ENCODE assay signal across 9 cellular contexts in the genomic region with DNA sequence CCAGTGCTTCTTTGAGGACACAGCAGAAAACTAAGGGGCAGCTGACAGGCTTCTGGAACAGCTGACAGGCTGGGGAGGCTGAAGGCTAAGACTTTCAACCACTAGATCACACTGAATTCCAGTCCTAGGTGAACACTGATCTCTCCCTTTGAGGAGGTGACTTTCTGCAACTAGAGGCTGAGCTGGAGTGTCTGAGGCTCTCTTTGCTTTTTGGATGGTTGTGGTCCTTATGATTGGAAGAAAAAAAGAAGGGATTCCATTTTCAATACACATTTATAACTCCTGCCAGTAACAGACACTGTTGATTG. TPM values are rescaled to one million over a fixed set of nuclear protein-coding genes. Genes with fewer than 3 reads are reported as not detected.
DNase-seq lines count a peak whose midpoint lies in the region; ATAC-seq lines count a peak whose summit lies in the region.
"Had no signal": no experiment of that assay in that cellular context is flagged by ENCODE, and none has a peak within 500 bp of the region (broad histone marks: within the 10 kb centered on the region; RNA-seq: fewer than 3 reads in every experiment).

No MANE protein-coding gene starts in this region.

- H3K9me3 ChIP-seq in MG63 (no peaks in the 10 kb centered on the region), duodenal mucosa (ENCODE audit: control insufficient read depth in 1 of 2, low read length in 2 of 2) (no peaks in the 10 kb centered on the region)

- no peak for DNase-seq in MG63
- no peak for DNase-seq in natural killer cell treated with Interleukin-12 subunit alpha and Interleukin-12 subunit beta and Interleukin-15 and Interleukin-18, amount 100 ng/mL, for 72 hours (ENCODE audit: low spot score)
- no peak for DNase-seq in NCI-H774 (lab: John Stamatoyannopoulos, UW)
- no peak for DNase-seq in DMS79 treated with DMSO at 0.1 percent for 48 hours (lab: John Stamatoyannopoulos, UW)
- DNase-seq: GDM1 had no signal

- H3K4me1 Mint-ChIP-seq in natural killer cell treated with Interleukin-12 subunit alpha and Interleukin-12 subunit beta and Interleukin-15 and Interleukin-18, amount 100 ng/mL, for 72 hours (ENCODE audit: low read depth in 2 of 2): peaks cover 55 to 57% of the 10 kb centered on the region in 2 donors

- no peaks in the 10 kb centered on the region for H3K9me3 Mint-ChIP-seq in natural killer cell treated with Interleukin-12 subunit alpha and Interleukin-12 subunit beta and Interleukin-15 and Interleukin-18, amount 100 ng/mL, for 72 hours

- H3K79me2 ChIP-seq in ACC112 (ENCODE audit: control insufficient read depth, insufficient read depth, low read length, unreplicated experiment): peaks cover 31% of the 10 kb centered on the region

- peak overlapping the region; percentile 81 for H3K4me3 Mint-ChIP-seq in natural killer cell treated with Interleukin-12 subunit alpha and Interleukin-12 subunit beta and Interleukin-15 and Interleukin-18, amount 100 ng/mL, for 72 hours

- peaks cover 33% of the 10 kb centered on the region in 2 donors for H3K27me3 Mint-ChIP-seq in natural killer cell treated with Interleukin-12 subunit alpha and Interleukin-12 subunit beta and Interleukin-15 and Interleukin-18, amount 100 ng/mL, for 72 hours

- H3K4me1 ChIP-seq in ACC112 (ENCODE audit: control insufficient read depth, insufficient read depth, low read length, unreplicated experiment) (peaks cover 23% of the 10 kb centered on the region), duodenal mucosa (ENCODE audit: control insufficient read depth in 1 of 2, insufficient read depth in 2 of 2, low read length in 2 of 2) (peaks cover 58 to 73% of the 10 kb centered on the region in 2 donors)

- H3K27ac ChIP-seq in ACC112 (ENCODE audit: low read depth, low read length) (peak overlapping the region; percentile 92), duodenal mucosa (ENCODE audit: low read depth, low read length) (peak overlapping the region; percentile 90)

- ATAC-seq in natural killer cell treated with Interleukin-12 subunit alpha and Interleukin-12 subunit beta and Interleukin-15 and Interleukin-18, amount 100 ng/mL, for 72 hours: no peak
- ATAC-seq in GM18502 (IDR thresholded peaks at IDR 0.05; ENCODE audit: poor library complexity, unreplicated experiment) (no peak), GM18519 (IDR thresholded peaks at IDR 0.05; ENCODE audit: low FRiP score, unreplicated experiment) (no peak)

- H2AFZ ChIP-seq in ACC112 (ENCODE audit: low read length, unreplicated experiment): no peak overlapping the region

- H3K27me3 ChIP-seq in ACC112 (ENCODE audit: insufficient read depth, low read length) (no peaks in the 10 kb centered on the region), MG63 (no peaks in the 10 kb centered on the region), duodenal mucosa (ENCODE audit: control insufficient read depth in 1 of 2, insufficient read depth in 2 of 2, low read length in 2 of 2) (no peaks in the 10 kb centered on the region)

- peak overlapping the region; percentile 92 to 98 for H3K9ac ChIP-seq in duodenal mucosa (ENCODE audit: low read depth in 1 of 2, low read length in 2 of 2)

- H3K4me3 ChIP-seq in ACC112 (ENCODE audit: low read depth, low read length): peak overlapping the region; percentile 94
- H3K4me3 ChIP-seq in MG63: peak overlapping the region; percentile 75
- peak overlapping the region; percentile 82 to 89 for H3K4me3 ChIP-seq in duodenal mucosa (ENCODE audit: low read depth in 1 of 2, low read length in 2 of 2)

- H3K36me3 Mint-ChIP-seq in natural killer cell treated with Interleukin-12 subunit alpha and Interleukin-12 subunit beta and Interleukin-15 and Interleukin-18, amount 100 ng/mL, for 72 hours: no peaks in the 10 kb centered on the region

- peak overlapping the region; percentile 26 to 73 for H3K27ac Mint-ChIP-seq in natural killer cell treated with Interleukin-12 subunit alpha and Interleukin-12 subunit beta and Interleukin-15 and Interleukin-18, amount 100 ng/mL, for 72 hours

- H3K36me3 ChIP-seq in ACC112 (ENCODE audit: insufficient read depth, low read length) (no peaks in the 10 kb centered on the region), MG63 (no peaks in the 10 kb centered on the region), duodenal mucosa (ENCODE audit: control insufficient read depth in 1 of 2, insufficient read depth in 2 of 2, low read length in 2 of 2) (no peaks in the 10 kb centered on the region)

RNA-seq across cellular contexts. Expression of gene IL6R, which starts 1.4 kb away (rescaled TPM):
- 6.0 and 10.0 TPM in 2 replicates for total RNA-seq in MG63 (2014; rRNA removed; shearing (Covaris generic); ENCODE audit: low replicate concordance)
- 1 to 10 TPM; 2.3 to 4.0 TPM for total RNA-seq in natural killer cell treated with Interleukin-12 subunit alpha and Interleukin-12 subunit beta and Interleukin-15 and Interleukin-18, amount 100 ng/mL, for 72 hours
